ENCODE assay signal across 1 cellular context in genomic region chrX:10015711-10016515, GRCh38.
TF ChIP-seq lines count a peak whose summit lies in the region.

No MANE protein-coding gene starts in this region.

TF ChIP-seq in HepG2, 621 proteins besides CTCF, POLR2A, EP300 and RAD21 (continued from another document and continues in another):
- TF ChIP-seq REST (IDR thresholded peaks at IDR 0.05; ENCODE audit: borderline replicate concordance in 1 of 2, low read depth in 1 of 2, low read length in 2 of 2) (no peak), ZNF501 (CRISPR knock-in tag; IDR thresholded peaks at IDR 0.05) (no peak), NFKB2 (CRISPR knock-in tag; IDR thresholded peaks at IDR 0.05; ENCODE audit: borderline replicate concordance) (no peak), GATAD2A (CRISPR knock-in tag; IDR thresholded peaks at IDR 0.05) (no peak), MATR3 (CRISPR knock-in tag; IDR thresholded peaks at IDR 0.05) (no peak), E2F5 (CRISPR knock-in tag; conservative IDR thresholded peaks at IDR 0.05) (no peak), ZKSCAN1 (IDR thresholded peaks at IDR 0.05; ENCODE audit: low read length) (no peak), GTF2F1 (IDR thresholded peaks at IDR 0.05; ENCODE audit: low read length) (no peak), HDAC6 (IDR thresholded peaks at IDR 0.05; ENCODE audit: low read depth, low read length) (no peak), CC2D1A (CRISPR knock-in tag; IDR thresholded peaks at IDR 0.05) (no peak), HCFC1 (IDR thresholded peaks at IDR 0.05; ENCODE audit: low read depth, low read length) (no peak), KMT2A (CRISPR knock-in tag; IDR thresholded peaks at IDR 0.05) (no peak), CREM (IDR thresholded peaks at IDR 0.05) (no peak), CREM (CRISPR knock-in tag; IDR thresholded peaks at IDR 0.05) (no peak), CERS6 (CRISPR knock-in tag; IDR thresholded peaks at IDR 0.05) (no peak), MXD3 (CRISPR knock-in tag; IDR thresholded peaks at IDR 0.05) (no peak), ZZZ3 (CRISPR knock-in tag; IDR thresholded peaks at IDR 0.05; ENCODE audit: borderline replicate concordance) (no peak), ZKSCAN5 (CRISPR knock-in tag; IDR thresholded peaks at IDR 0.05) (no peak), SSRP1 (CRISPR knock-in tag; IDR thresholded peaks at IDR 0.05) (no peak), HIC2 (CRISPR knock-in tag; IDR thresholded peaks at IDR 0.05; ENCODE audit: low read depth) (no peak), TFDP1 (CRISPR knock-in tag; IDR thresholded peaks at IDR 0.05; ENCODE audit: borderline replicate concordance) (no peak), ZNF205 (CRISPR knock-in tag; IDR thresholded peaks at IDR 0.05) (no peak), NR3C1 (CRISPR knock-in tag; IDR thresholded peaks at IDR 0.05) (no peak), ZBTB39 (CRISPR knock-in tag; IDR thresholded peaks at IDR 0.05) (no peak), ZNF776 (CRISPR knock-in tag; IDR thresholded peaks at IDR 0.05) (no peak), ZFX (CRISPR knock-in tag; IDR thresholded peaks at IDR 0.05; ENCODE audit: low read depth) (0 out of 2 replicates have a peak, but pooled peaks have one; percentile 23), NCOA1 (CRISPR knock-in tag; IDR thresholded peaks at IDR 0.05) (no peak), ZNF841 (CRISPR knock-in tag; IDR thresholded peaks at IDR 0.05; ENCODE audit: borderline replicate concordance) (no peak), DPF2 (CRISPR knock-in tag; IDR thresholded peaks at IDR 0.05; ENCODE audit: borderline replicate concordance, low read depth) (no peak), ZNF160 (CRISPR knock-in tag; IDR thresholded peaks at IDR 0.05) (no peak), ZNF839 (CRISPR knock-in tag; IDR thresholded peaks at IDR 0.05; ENCODE audit: borderline replicate concordance) (no peak), DMAP1 (CRISPR knock-in tag; IDR thresholded peaks at IDR 0.05) (no peak), ZBTB2 (CRISPR knock-in tag; IDR thresholded peaks at IDR 0.05; ENCODE audit: low read depth) (no peak), RXRA (CRISPR knock-in tag; IDR thresholded peaks at IDR 0.05) (no peak), MTA3 (CRISPR knock-in tag; IDR thresholded peaks at IDR 0.05) (no peak), SP1 (IDR thresholded peaks at IDR 0.05) (no peak), SP1 (CRISPR knock-in tag; IDR thresholded peaks at IDR 0.05) (no peak), TEAD3 (CRISPR knock-in tag; optimal IDR thresholded peaks at IDR 0.05; ENCODE audit: borderline replicate concordance) (no peak), ZNF687 (CRISPR knock-in tag; IDR thresholded peaks at IDR 0.05) (peak; percentile 51), KAT8 (CRISPR knock-in tag; IDR thresholded peaks at IDR 0.05) (no peak), MXI1 (IDR thresholded peaks at IDR 0.05; ENCODE audit: borderline replicate concordance, low read depth, low read length) (no peak), SMARCE1 (IDR thresholded peaks at IDR 0.05; ENCODE audit: borderline replicate concordance) (no peak), GZF1 (CRISPR knock-in tag; IDR thresholded peaks at IDR 0.05) (no peak), MLLT10 (CRISPR knock-in tag; IDR thresholded peaks at IDR 0.05) (no peak), MAFF (IDR thresholded peaks at IDR 0.05; ENCODE audit: low read depth, low read length) (no peak), ZBTB20 (CRISPR knock-in tag; IDR thresholded peaks at IDR 0.05; ENCODE audit: borderline replicate concordance, low read depth) (no peak), ZNF225 (CRISPR knock-in tag; IDR thresholded peaks at IDR 0.05) (no peak), HOXA9 (CRISPR knock-in tag; IDR thresholded peaks at IDR 0.05; ENCODE audit: borderline replicate concordance) (no peak), TARDBP (CRISPR knock-in tag; IDR thresholded peaks at IDR 0.05) (no peak), TAF1 (CRISPR knock-in tag; IDR thresholded peaks at IDR 0.05) (no peak), ZNF737 (CRISPR knock-in tag; IDR thresholded peaks at IDR 0.05; ENCODE audit: borderline replicate concordance) (no peak), NR2F6 (IDR thresholded peaks at IDR 0.05) (no peak), NR2F6 (CRISPR knock-in tag; IDR thresholded peaks at IDR 0.05) (no peak), ZFP91 (CRISPR knock-in tag; IDR thresholded peaks at IDR 0.05; ENCODE audit: borderline replicate concordance) (0 out of 2 replicates have a peak, but pooled peaks have one; percentile 10), NR2F2 (IDR thresholded peaks at IDR 0.05; ENCODE audit: borderline replicate concordance, low read depth) (no peak), ZNF772 (CRISPR knock-in tag; IDR thresholded peaks at IDR 0.05) (no peak)
